8 cellular contexts compared by ENCODE assay signal in genomic region chr11:17351510-17352176, GRCh38. TPM values are rescaled to one million over a fixed set of nuclear protein-coding genes. Genes with fewer than 3 reads are reported as not detected.
A peak's percentile ranks its signal among the peaks of the same experiment; 100 is the strongest.
DNase-seq lines count a peak whose midpoint lies in the region; ATAC-seq and TF ChIP-seq lines count a peak whose summit lies in the region.

Gene NCR3LG1 (plus strand): TSS chr11:17351800. CDS start chr11:17351970, 170 bp downstream.

- no peaks in the 10 kb centered on the region for H3K36me3 Mint-ChIP-seq in activated CD4-positive, alpha-beta memory T cell treated with anti-CD3 and anti-CD28 coated beads for 36 hours

- POLR2A ChIA-PET in activated CD4-positive, alpha-beta memory T cell treated with anti-CD3 and anti-CD28 coated beads for 36 hours (lab: Charles Lee), result interaction anchor here (0.6 kb wide), 1 partner anchor 76 kb away, joined by 4 read pairs; no protein-coding TSS in a partner anchor

- no peaks in the 10 kb centered on the region for H3K9me3 Mint-ChIP-seq in activated CD4-positive, alpha-beta memory T cell treated with anti-CD3 and anti-CD28 coated beads for 36 hours

- intact Hi-C loops in activated CD4-positive, alpha-beta memory T cell treated with anti-CD3 and anti-CD28 coated beads for 36 hours (cut with micrococcal nuclease), result loop anchor here (1.0 to 10.0 kb wide), 5 partner anchors 53 to 663 kb away; partner anchors contain the start of genes C11orf58 and SERGEF
- intact Hi-C loops in right lobe of liver (cut with DNase I), result no loop called here

- 4% methylated on average over 11 of the region's 61 CpGs for WGBS in right lobe of liver (ENCODE audit: insufficient coverage, low coverage, low lambda C conversion rate, missing lambda C conversion rate)

- peaks cover 0 to 31% (median 3%) of the 10 kb centered on the region in 4 donors for H3K4me1 ChIP-seq in right lobe of liver

- no peaks in the 10 kb centered on the region for H3K9me3 ChIP-seq in right lobe of liver

- peaks cover 16% of the 10 kb centered on the region for H3K27me3 Mint-ChIP-seq in activated CD4-positive, alpha-beta memory T cell treated with anti-CD3 and anti-CD28 coated beads for 36 hours

- H3K27me3 ChIP-seq in right lobe of liver, result no peaks in the 10 kb centered on the region

- peak within 1 kb of the TSS; percentile 25 for H3K27ac Mint-ChIP-seq in activated CD4-positive, alpha-beta memory T cell treated with anti-CD3 and anti-CD28 coated beads for 36 hours

- DNase-seq in DMS153 (lab: John Stamatoyannopoulos, UW) (peak; percentile 8), DMS153 treated with DMSO at 0.1 percent for 48 hours (lab: John Stamatoyannopoulos, UW; ENCODE audit: unreplicated experiment) (no peak), NCI-H2227 (lab: John Stamatoyannopoulos, UW; ENCODE audit: unreplicated experiment) (peak; percentile 90), dermis blood vessel endothelial cell (peak; percentile 60), right lobe of liver (peak; percentile 72 to 81 (median 73))
- peak; percentile 66 for DNase-seq in activated CD4-positive, alpha-beta memory T cell treated with anti-CD3 and anti-CD28 coated beads for 36 hours
- peak; percentile 60 to 61 for DNase-seq in stimulated activated CD4-positive, alpha-beta T cell treated with anti-CD3 and anti-CD28 coated beads, Interleukin-2, amount 100 ng/mL, for 24 hours

- peak within 1 kb of the TSS; percentile 79 for H3K4me3 Mint-ChIP-seq in activated CD4-positive, alpha-beta memory T cell treated with anti-CD3 and anti-CD28 coated beads for 36 hours

- ATAC-seq in right lobe of liver (peak; percentile 69 to 80 (median 76)), HG02884 (IDR thresholded peaks at IDR 0.05; ENCODE audit: unreplicated experiment) (no peak)

- CTCF ChIA-PET in activated CD4-positive, alpha-beta memory T cell treated with anti-CD3 and anti-CD28 coated beads for 36 hours (lab: Charles Lee), result interaction anchor here (2.1 to 2.5 kb wide), 2 partner anchors 7 to 122 kb away, joined by 5 to 15 read pairs; no protein-coding TSS in a partner anchor

- H3K4me3 ChIP-seq in right lobe of liver, result peak within 1 kb of the TSS; percentile 40 to 65 (median 43)

- H3K4me1 Mint-ChIP-seq in activated CD4-positive, alpha-beta memory T cell treated with anti-CD3 and anti-CD28 coated beads for 36 hours (ENCODE audit: low read depth), result peaks cover 33% of the 10 kb centered on the region

- TF ChIP-seq CTCF in right lobe of liver (IDR thresholded peaks at IDR 0.05), result no peak

- H3K36me3 ChIP-seq in right lobe of liver, result no peaks in the 10 kb centered on the region

- no peak within 1 kb of the TSS for H3K27ac ChIP-seq in right lobe of liver

- no peak for TF ChIP-seq POLR2A in right lobe of liver (IDR thresholded peaks at IDR 0.05)

RNA-seq across cellular contexts. Expression of gene NCR3LG1, which starts in this region (rescaled TPM):
- total RNA-seq in activated CD4-positive, alpha-beta memory T cell treated with anti-CD3 and anti-CD28 coated beads for 36 hours, result under 1 TPM; 0.69 to 0.82 TPM
- total RNA-seq in dermis blood vessel endothelial cell, result 0.85 and 2.7 TPM in 2 replicates
- total RNA-seq in right lobe of liver, result 1 to 10 TPM in 3 of 6 experiments, under 1 TPM in 3; 0.15 to 3.2 (median 1.0) TPM

Comparison
In these comparisons a context has a peak if more than half of its experiments do, and no peak if none do; other contexts are left out.
1. Peak in DNase-seq in activated CD4-positive, alpha-beta memory T cell treated with anti-CD3 and anti-CD28 coated beads for 36 hours; RNA of the gene not detected or under 1 TPM.